ENCODE assay signal across 8 cellular contexts in genomic region chr5:60944904-60945759, GRCh38.
DNase-seq lines count a peak whose midpoint lies in the region; ATAC-seq and TF ChIP-seq lines count a peak whose summit lies in the region.

A gene with protein sequence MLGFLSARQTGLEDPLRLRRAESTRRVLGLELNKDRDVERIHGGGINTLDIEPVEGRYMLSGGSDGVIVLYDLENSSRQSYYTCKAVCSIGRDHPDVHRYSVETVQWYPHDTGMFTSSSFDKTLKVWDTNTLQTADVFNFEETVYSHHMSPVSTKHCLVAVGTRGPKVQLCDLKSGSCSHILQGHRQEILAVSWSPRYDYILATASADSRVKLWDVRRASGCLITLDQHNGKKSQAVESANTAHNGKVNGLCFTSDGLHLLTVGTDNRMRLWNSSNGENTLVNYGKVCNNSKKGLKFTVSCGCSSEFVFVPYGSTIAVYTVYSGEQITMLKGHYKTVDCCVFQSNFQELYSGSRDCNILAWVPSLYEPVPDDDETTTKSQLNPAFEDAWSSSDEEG (minus strand): TSS chr5:60945070. CDS start chr5:60945008, 62 bp downstream.
Gene NDUFAF2 (plus strand): TSS chr5:60945205. CDS start chr5:60945256, 51 bp downstream.

- DNase-seq in AG08395 (ENCODE audit: low spot score): peak; percentile 98
- peak; percentile 87 for DNase-seq in NCI-H2227 (lab: John Stamatoyannopoulos, UW; ENCODE audit: unreplicated experiment)
- peak; percentile 39 to 96 (median 86) for DNase-seq in caudate nucleus (lab: John Stamatoyannopoulos, UW)
- DNase-seq in inferior parietal cortex (ENCODE audit: extremely low spot score): peak; percentile 96
- peak; percentile 70 for DNase-seq in smooth muscle cell of the brain vasculature (ENCODE audit: low read depth, low spot score)

- peak within 1 kb of the TSS; percentile 90 for H3K4me3 ChIP-seq in WI38 (ENCODE audit: low read depth, low read length)

- ATAC-seq in GM18909 (IDR thresholded peaks at IDR 0.05; ENCODE audit: poor library complexity, unreplicated experiment): peak; percentile 100
- peak; percentile 99 for ATAC-seq in HG03159 (IDR thresholded peaks at IDR 0.05; ENCODE audit: unreplicated experiment)

- TF ChIP-seq CTCF in WI38 (IDR thresholded peaks at IDR 0.05; ENCODE audit: low read depth, low read length): no peak

- peak within 1 kb of the TSS; percentile 8 for H3K27ac ChIP-seq in caudate nucleus (ENCODE audit: low read depth, low read length)

Comparison
In these comparisons a context has a peak if more than half of its experiments do, and no peak if none do; other contexts are left out.
1. Peak in every context shown above with its lines: DNase-seq, ATAC-seq, H3K4me3 ChIP-seq and H3K27ac ChIP-seq.